ENCODE assay signal across 1 cellular context in genomic region chr11:31236052-31236652, GRCh38.
TF ChIP-seq lines count a peak whose summit lies in the region.

No MANE protein-coding gene starts in this region.

TF ChIP-seq in GM23338, 12 proteins besides CTCF, POLR2A, EP300 and RAD21 (continued from another document):
- TF ChIP-seq REST (IDR thresholded peaks at IDR 0.05; ENCODE audit: unreplicated experiment): no peak
- no peak for TF ChIP-seq EZH2phosphoT487 (IDR thresholded peaks at IDR 0.05; ENCODE audit: unreplicated experiment)
- no peak for TF ChIP-seq EZH2 (IDR thresholded peaks at IDR 0.05; ENCODE audit: low read depth, unreplicated experiment)
- no peak for TF ChIP-seq NANOG (IDR thresholded peaks at IDR 0.05; ENCODE audit: borderline replicate concordance)
